Comparison of ENCODE assay signal across 9 cellular contexts in genomic region chr7:70497793-70498192, GRCh38.
"Had no signal": no experiment of that assay in that cellular context is flagged by ENCODE, and none has a peak within 500 bp of the region (broad histone marks: within the 10 kb centered on the region; RNA-seq: fewer than 3 reads in every experiment).

No MANE protein-coding gene starts in this region.

- H3K4me3 ChIP-seq: GM23248, HAP-1 had no signal

- H3K27me3 Mint-ChIP-seq: IgD-negative memory B cell had no signal

- H3K9ac ChIP-seq: GM23248 had no signal

- H3K27ac ChIP-seq: GM23248, HL-60 had no signal

- ATAC-seq: HCT116, HepG2 had no signal

- H3K9me3 ChIP-seq: HAP-1 had no signal

- H3K36me3 ChIP-seq: HAP-1 had no signal

- H3K4me1 ChIP-seq: HAP-1 had no signal

- H3K9me3 Mint-ChIP-seq: IgD-negative memory B cell had no signal

- H3K4me1 Mint-ChIP-seq: IgD-negative memory B cell had no signal

- H2AFZ ChIP-seq: GM23248 had no signal

- H3K27ac Mint-ChIP-seq: HFFc6, IgD-negative memory B cell had no signal

- FAIRE-seq: HepG2 had no signal

- DNase-seq: GM23248, GOT3, H7, HFFc6 had no signal

- H3K4me3 Mint-ChIP-seq: HFFc6, IgD-negative memory B cell had no signal
